Comparison of ENCODE assay signal across 8 cellular contexts in the genomic region with DNA sequence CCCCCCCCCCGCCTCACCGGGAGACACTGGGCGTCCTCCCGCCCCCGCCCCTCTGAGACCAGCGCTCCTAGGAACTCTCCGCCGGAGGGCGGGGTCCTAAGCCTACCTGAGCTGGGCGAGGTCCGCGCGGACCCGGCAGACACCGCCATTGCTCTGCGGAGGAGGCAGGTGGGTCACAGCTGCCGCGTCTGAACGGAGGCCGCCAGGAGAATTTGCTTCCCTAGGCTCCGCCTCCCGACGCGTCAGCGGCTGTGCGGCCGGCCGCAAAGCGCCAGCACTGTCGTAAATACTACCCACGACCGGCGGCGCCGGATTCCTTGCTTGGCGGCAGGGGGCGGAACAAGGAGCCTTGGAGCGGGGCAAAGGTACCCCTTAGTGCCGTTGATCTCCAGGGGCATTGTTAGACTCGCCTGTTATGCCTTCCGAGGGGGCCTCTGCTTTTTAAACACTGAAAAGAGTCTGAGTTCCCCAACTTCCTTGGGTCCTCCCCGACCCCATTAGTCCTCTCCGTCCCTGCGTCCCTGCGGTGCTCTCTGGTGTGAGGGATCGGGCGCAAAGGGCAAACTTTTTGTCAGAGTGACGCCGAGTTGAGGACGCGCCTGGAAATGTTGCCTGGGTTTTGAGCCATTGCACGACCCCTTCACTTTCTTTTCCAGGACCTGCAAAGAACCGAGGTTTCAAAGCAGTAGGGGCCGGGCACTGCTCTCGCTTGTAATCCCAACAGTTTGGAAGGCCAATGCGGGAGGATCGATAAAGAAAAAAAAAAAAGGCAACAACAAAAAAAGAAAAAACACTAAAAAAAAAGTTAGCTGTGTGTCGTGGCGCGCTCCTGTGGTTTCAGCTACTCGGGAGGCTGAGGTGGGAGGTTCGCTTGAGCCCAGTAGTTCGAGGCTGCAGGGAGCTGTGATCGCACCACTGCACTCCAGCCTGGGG. TPM values are rescaled to one million over a fixed set of nuclear protein-coding genes. Genes with fewer than 3 reads are reported as not detected.
A peak's percentile ranks its signal among the peaks of the same experiment; 100 is the strongest.
DNase-seq lines count a peak whose midpoint lies in the region; ATAC-seq and TF ChIP-seq lines count a peak whose summit lies in the region.

TSS of gene GGCX (minus strand) at position 214 of the 933 bp plus-strand sequence. CDS start at position 149, 65 bp downstream.

- peak within 1 kb of the TSS; percentile 97 for H2AFZ ChIP-seq in mammary epithelial cell (ENCODE audit: low read depth, low read length)

- in situ Hi-C loops in mammary epithelial cell (cut with MboI; ENCODE audit: low sequenced_read_pairs in 2 of 2), result no loop called here

- H3K27ac ChIP-seq in AG04450 (ENCODE audit: low read depth, low read length) (peak within 1 kb of the TSS; percentile 73), mammary epithelial cell (ENCODE audit: insufficient read depth, low read depth, low read length) (peak within 1 kb of the TSS; percentile 31)

- H3K9me3 ChIP-seq in AG04450 (ENCODE audit: control insufficient read depth, insufficient read depth, low read length) (no peaks in the 10 kb centered on the region; the same call in 1 of the 2 replicates), mammary epithelial cell (replicated peaks; ENCODE audit: insufficient read depth, low read length) (no peaks in the 10 kb centered on the region)

- TSS peak; percentile 71 for BruUV-seq in mammary epithelial cell (replicated peaks; lab: Mats Ljungman, UMichigan)

- H3K79me2 ChIP-seq in mammary epithelial cell (ENCODE audit: insufficient read depth, low read length), result peaks cover 33% of the 10 kb centered on the region

- dilution Hi-C loops in mammary epithelial cell (cut with HindIII; ENCODE audit: low sequenced_read_pairs), result no loop called here

- H3K4me1 ChIP-seq in mammary epithelial cell (ENCODE audit: insufficient read depth, low read length), result peaks cover 3% of the 10 kb centered on the region

- H3K4me2 ChIP-seq in mammary epithelial cell (ENCODE audit: insufficient read depth, low read depth, low read length), result peak within 1 kb of the TSS; percentile 81

- peak within 1 kb of the TSS; percentile 75 for H3K9ac ChIP-seq in mammary epithelial cell (ENCODE audit: insufficient read depth, low read length)

- peak; percentile 91 for ATAC-seq in GM18909 (IDR thresholded peaks at IDR 0.05; ENCODE audit: poor library complexity, unreplicated experiment)
- ATAC-seq in HG03159 (IDR thresholded peaks at IDR 0.05; ENCODE audit: unreplicated experiment), result peak; percentile 84

- peak within 1 kb of the TSS; percentile 95 to 99 (median 95) for H3K4me3 Mint-ChIP-seq in immature natural killer cell

- CTCF ChIA-PET in AG04450 (lab: Charles Lee) (interaction anchor here (0.6 to 1.8 kb wide), 5 partner anchors 9 to 601 kb away, joined by 3 to 14 read pairs (median 6); no protein-coding TSS in a partner anchor), mammary epithelial cell (lab: Charles Lee; ENCODE audit: low non-redundant PET) (interaction anchor here (0.6 kb wide), 1 partner anchor 853 kb away, joined by 4 read pairs; no protein-coding TSS in a partner anchor)

- peaks cover 4 to 6% (median 6%) of the 10 kb centered on the region in 3 donors for H3K27me3 Mint-ChIP-seq in immature natural killer cell (ENCODE audit: low read depth in 3 of 3)

- DNase-seq in AG04450 (ENCODE audit: low read depth, low spot score) (peak; percentile 83), NCI-H226 (peak; percentile 90), mammary epithelial cell (peak; percentile 92), immature natural killer cell (peak; percentile 84 to 87 (median 86)), smooth muscle cell of the brain vasculature (ENCODE audit: low read depth, low spot score) (peak; percentile 83)

- peaks cover 25 to 26% of the 10 kb centered on the region in 2 donors for H3K4me1 Mint-ChIP-seq in immature natural killer cell

- POLR2A ChIA-PET in AG04450 (lab: Yijun Ruan, JAX), result interaction anchor here (0.5 to 2.3 kb wide), 7 partner anchors 9 to 419 kb away, joined by 3 to 9 read pairs (median 6); partner anchors contain the start of genes MAT2A and USP39

- TF ChIP-seq CTCF in AG04450 (IDR thresholded peaks at IDR 0.05; ENCODE audit: low read depth, low read length) (no peak), WI38 (IDR thresholded peaks at IDR 0.05; ENCODE audit: low read depth, low read length) (no peak), mammary epithelial cell (conservative IDR thresholded peaks at IDR 0.05 in 1 of 2, IDR thresholded peaks at IDR 0.05 in 1 of 2; ENCODE audit: extremely low read depth in 1 of 2, insufficient read depth in 1 of 2, low read depth in 1 of 2, low read length in 2 of 2) (no peak)

- H3K27me3 ChIP-seq in AG04450 (ENCODE audit: control insufficient read depth, insufficient read depth, low read length) (no peaks in the 10 kb centered on the region), mammary epithelial cell (ENCODE audit: insufficient read depth, low read length) (no peaks in the 10 kb centered on the region)

- WGBS in mammary epithelial cell (ENCODE audit: low coverage, missing lambda C conversion rate), result 2% methylated on average over 46 of the region's 64 CpGs

- peaks cover 0 to 1% (median 0%) of the 10 kb centered on the region in 6 donors for H3K9me3 Mint-ChIP-seq in immature natural killer cell

- peaks cover 3% of the 10 kb centered on the region for H3K36me3 ChIP-seq in mammary epithelial cell (ENCODE audit: insufficient read depth, low read length)

- peaks cover 0 to 7% (median 0%) of the 10 kb centered on the region in 3 donors for H3K36me3 Mint-ChIP-seq in immature natural killer cell

- intact Hi-C loops in mammary epithelial cell (cut with micrococcal nuclease), result loop anchor here (1.0 kb wide), 3 partner anchors 16 to 41 kb away; partner anchors contain the start of genes RNF181, TMEM150A and VAMP8

- H3K27ac Mint-ChIP-seq in immature natural killer cell, result peak within 1 kb of the TSS; percentile 92 to 98 (median 96)

- H4K20me1 ChIP-seq in mammary epithelial cell (ENCODE audit: insufficient read depth, low read length), result no peaks in the 10 kb centered on the region

- H3K4me3 ChIP-seq in AG04450 (ENCODE audit: low read depth, low read length), result peak within 1 kb of the TSS; percentile 92
- H3K4me3 ChIP-seq in WI38 (ENCODE audit: low read depth, low read length), result peak within 1 kb of the TSS; percentile 72
- peak within 1 kb of the TSS; percentile 69 to 75 (median 71) for H3K4me3 ChIP-seq in mammary epithelial cell (replicated peaks in 1 of 3; ENCODE audit: insufficient read depth in 1 of 3, low read depth in 2 of 3, low read length in 3 of 3)

RNA-seq across cellular contexts. Expression of gene GGCX, which starts in this region (rescaled TPM):
- polyA plus RNA-seq in AG04450 (2011; rRNA removed) (44.0 and 53.8 TPM in 2 replicates), mammary epithelial cell (42.4 TPM), immature natural killer cell (10 to 100 TPM; 11.4 to 31.7 (median 21.0) TPM)
- polyA minus RNA-seq in AG04450 (2011; rRNA and poly(A)+ RNA removed), result 80.2 and 104 TPM in 2 replicates
- 10 to 100 TPM; 42.7 to 43.3 TPM for total RNA-seq in mammary epithelial cell
- 59.1 TPM for polyA minus RNA-seq in mammary epithelial cell

Comparison
In these comparisons a context has a peak if more than half of its experiments do, and no peak if none do; other contexts are left out.
1. Peak in every context shown above with its lines: DNase-seq, ATAC-seq, H3K4me3 ChIP-seq and H3K27ac ChIP-seq.